1 cellular context compared by ENCODE assay signal in genomic region chr15:77135181-77135580, GRCh38.
TF ChIP-seq lines count a peak whose summit lies in the region.

No MANE protein-coding gene starts in this region.

TF ChIP-seq in HEK293, 187 proteins besides CTCF, POLR2A, EP300 and RAD21 (continued from another document):
- TF ChIP-seq, protein P1, sequence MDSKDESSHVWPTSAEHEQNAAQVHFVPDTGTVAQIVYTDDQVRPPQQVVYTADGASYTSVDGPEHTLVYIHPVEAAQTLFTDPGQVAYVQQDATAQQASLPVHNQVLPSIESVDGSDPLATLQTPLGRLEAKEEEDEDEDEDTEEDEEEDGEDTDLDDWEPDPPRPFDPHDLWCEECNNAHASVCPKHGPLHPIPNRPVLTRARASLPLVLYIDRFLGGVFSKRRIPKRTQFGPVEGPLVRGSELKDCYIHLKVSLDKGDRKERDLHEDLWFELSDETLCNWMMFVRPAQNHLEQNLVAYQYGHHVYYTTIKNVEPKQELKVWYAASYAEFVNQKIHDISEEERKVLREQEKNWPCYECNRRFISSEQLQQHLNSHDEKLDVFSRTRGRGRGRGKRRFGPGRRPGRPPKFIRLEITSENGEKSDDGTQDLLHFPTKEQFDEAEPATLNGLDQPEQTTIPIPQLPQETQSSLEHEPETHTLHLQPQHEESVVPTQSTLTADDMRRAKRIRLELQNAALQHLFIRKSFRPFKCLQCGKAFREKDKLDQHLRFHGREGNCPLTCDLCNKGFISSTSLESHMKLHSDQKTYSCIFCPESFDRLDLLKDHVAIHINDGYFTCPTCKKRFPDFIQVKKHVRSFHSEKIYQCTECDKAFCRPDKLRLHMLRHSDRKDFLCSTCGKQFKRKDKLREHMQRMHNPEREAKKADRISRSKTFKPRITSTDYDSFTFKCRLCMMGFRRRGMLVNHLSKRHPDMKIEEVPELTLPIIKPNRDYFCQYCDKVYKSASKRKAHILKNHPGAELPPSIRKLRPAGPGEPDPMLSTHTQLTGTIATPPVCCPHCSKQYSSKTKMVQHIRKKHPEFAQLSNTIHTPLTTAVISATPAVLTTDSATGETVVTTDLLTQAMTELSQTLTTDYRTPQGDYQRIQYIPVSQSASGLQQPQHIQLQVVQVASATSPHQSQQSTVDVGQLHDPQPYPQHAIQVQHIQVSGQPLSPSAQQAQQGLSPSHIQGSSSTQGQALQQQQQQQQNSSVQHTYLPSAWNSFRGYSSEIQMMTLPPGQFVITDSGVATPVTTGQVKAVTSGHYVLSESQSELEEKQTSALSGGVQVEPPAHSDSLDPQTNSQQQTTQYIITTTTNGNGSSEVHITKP (tag by site-specific recombination; IDR thresholded peaks at IDR 0.05): peak; percentile 62
- TF ChIP-seq ZIC2 (tag by site-specific recombination; IDR thresholded peaks at IDR 0.05): no peak
- no peak for TF ChIP-seq ZNF221 (tag by site-specific recombination; IDR thresholded peaks at IDR 0.05; ENCODE audit: borderline replicate concordance)
- TF ChIP-seq ZNF510 (tag by site-specific recombination; IDR thresholded peaks at IDR 0.05; ENCODE audit: insufficient replicate concordance): no peak
- TF ChIP-seq ZNF830 (tag by site-specific recombination; IDR thresholded peaks at IDR 0.05; ENCODE audit: low read depth): no peak
- TF ChIP-seq ZBTB20 (tag by site-specific recombination; IDR thresholded peaks at IDR 0.05): no peak
- no peak for TF ChIP-seq INSM2 (tag by site-specific recombination; IDR thresholded peaks at IDR 0.05)
